Comparison of ENCODE assay signal across 21 cellular contexts in genomic region chr3:23824699-23825444, GRCh38. TPM values are rescaled to one million over a fixed set of nuclear protein-coding genes. Genes with fewer than 3 reads are reported as not detected.
DNase-seq lines count a peak whose midpoint lies in the region; ATAC-seq, FAIRE-seq and TF ChIP-seq lines count a peak whose summit lies in the region.
"Had no signal": no experiment of that assay in that cellular context is flagged by ENCODE, and none has a peak within 500 bp of the region (broad histone marks: within the 10 kb centered on the region; RNA-seq: fewer than 3 reads in every experiment).

No MANE protein-coding gene starts in this region.

- H3K9me3 ChIP-seq in Panc1 (ENCODE audit: control insufficient read depth, insufficient read depth, low read depth, low read length) (no peaks in the 10 kb centered on the region), mucosa of descending colon (no peaks in the 10 kb centered on the region)
- H3K9me3 ChIP-seq: neutrophil had no signal

- CTCF ChIA-PET in Panc1 (lab: Charles Lee): no interaction called here

- H4K20me1 ChIP-seq in GM23338 (replicated peaks; ENCODE audit: insufficient read depth): peaks cover 49% of the 10 kb centered on the region

- DNase-seq in GM23338 (ENCODE audit: low spot score): no peak
- DNase-seq in Panc1 (ENCODE audit: low read depth, low spot score): no peak
- peak; percentile 75 for DNase-seq in bronchial epithelial cell (ENCODE audit: low read depth)
- DNase-seq in mucosa of descending colon: no peak
- DNase-seq in NCI-H345 (lab: John Stamatoyannopoulos, UW): no peak
- DNase-seq in NCI-H82 (lab: John Stamatoyannopoulos, UW): no peak
- DNase-seq: activated CD4-positive, alpha-beta T cell treated with anti-CD3 and anti-CD28 coated beads, Interleukin-2, amount 10 ng/mL, durations not matched to agents 7 days and 5 days; activated CD8-positive, alpha-beta memory T cell treated with anti-CD3 and anti-CD28 coated beads, Interleukin-2, amount 10 ng/mL, durations not matched to agents 7 days and 5 days; activated naive CD4-positive, alpha-beta T cell treated with anti-CD3 and anti-CD28 coated beads, Interleukin-2, amount 50 U/mL, for 16 hours; cerebellar nuclear complex; DMS53; GF-D8; NCI-H1417 treated with DMSO at 0.1 percent for 48 hours; NCI-H510A; stimulated activated CD4-positive, alpha-beta T cell treated with anti-CD3 and anti-CD28 coated beads, Interleukin-2, amount 100 ng/mL, for 48 hours; stimulated activated naive CD8-positive, alpha-beta T cell treated with anti-CD3 and anti-CD28 coated beads, Interleukin-15, Interleukin-2, amounts not matched to agents 100 U/mL and 50 U/mL, for 24 hours had no signal

- H3K79me2 ChIP-seq in GM23338 (replicated peaks; ENCODE audit: insufficient read depth): peaks cover 99% of the 10 kb centered on the region

- H3F3A ChIP-seq in GM23338 (replicated peaks; ENCODE audit: low read depth): no peaks in the 10 kb centered on the region

- POLR2A ChIA-PET in Panc1 (lab: Charles Lee): no interaction called here

- peaks cover 1% of the 10 kb centered on the region for H3K27me3 Mint-ChIP-seq in GM23338 (ENCODE audit: insufficient read depth, low read depth, poor library complexity)
- H3K27me3 Mint-ChIP-seq: activated CD4-positive, alpha-beta T cell treated with anti-CD3 and anti-CD28 coated beads, Interleukin-2, amount 10 ng/mL, durations not matched to agents 7 days and 5 days; activated CD8-positive, alpha-beta memory T cell treated with anti-CD3 and anti-CD28 coated beads, Interleukin-2, amount 10 ng/mL, durations not matched to agents 7 days and 5 days had no signal

- BruUV-seq in Panc1 (replicated peaks; lab: Mats Ljungman, UMichigan): TSS peak; percentile 4

- H3K9me3 Mint-ChIP-seq in GM23338: no peaks in the 10 kb centered on the region
- H3K9me3 Mint-ChIP-seq: activated CD4-positive, alpha-beta T cell treated with anti-CD3 and anti-CD28 coated beads, Interleukin-2, amount 10 ng/mL, durations not matched to agents 7 days and 5 days; activated T-helper 1 cell treated with anti-CD3 and anti-CD28 coated beads, Interleukin-12 subunit alpha, Interleukin-12 subunit beta, Interleukin-2, Interleukin-4 antibody, amounts not matched to agents 30 ng/mL and 10 ng/mL and 1 ng/mL, durations not matched to agents 14 hours and 24 hours and 36 hours had no signal

- ATAC-seq in GM23338 (no peak), Panc1 (no peak; the same call in 1 of the 2 replicates), mucosa of descending colon (peak; percentile 84), HG03457 (IDR thresholded peaks at IDR 0.05; ENCODE audit: unreplicated experiment) (no peak)
- ATAC-seq: activated CD8-positive, alpha-beta memory T cell treated with anti-CD3 and anti-CD28 coated beads, Interleukin-2, amount 10 ng/mL, durations not matched to agents 7 days and 5 days; stimulated activated naive CD8-positive, alpha-beta T cell treated with anti-CD3 and anti-CD28 coated beads, Interleukin-15, Interleukin-2, amounts not matched to agents 100 U/mL and 50 U/mL, for 24 hours had no signal

- TF ChIP-seq CTCF in GM23338 (conservative IDR thresholded peaks at IDR 0.05; ENCODE audit: low read depth in 2 of 2) (no peak), Panc1 (IDR thresholded peaks at IDR 0.05) (no peak), bronchial epithelial cell (IDR thresholded peaks at IDR 0.05; ENCODE audit: insufficient read depth, low read length, severe bottlenecking) (no peak), mucosa of descending colon (IDR thresholded peaks at IDR 0.05) (no peak)

- no peaks in the 10 kb centered on the region for H3K36me3 ChIP-seq in GM23338 (ENCODE audit: insufficient read depth)
- H3K36me3 ChIP-seq in Panc1 (ENCODE audit: control insufficient read depth, insufficient read depth, low read length): no peaks in the 10 kb centered on the region
- no peaks in the 10 kb centered on the region for H3K36me3 ChIP-seq in bronchial epithelial cell (ENCODE audit: control insufficient read depth, insufficient read depth, low read length)
- no peaks in the 10 kb centered on the region for H3K36me3 ChIP-seq in mucosa of descending colon (ENCODE audit: low read depth)

- in situ Hi-C loops in Panc1 (cut with HindIII; ENCODE audit: low pct_unique_long_range_greater_than_20kb, low sequenced_read_pairs): no loop called here

- no peak overlapping the region for H2AFZ ChIP-seq in GM23338

- FAIRE-seq in bronchial epithelial cell (lab: Jason Lieb, UNC): no peak
- FAIRE-seq: astrocyte had no signal

- peak overlapping the region; percentile 25; the same call in 1 of the 3 replicates for H3K4me3 Mint-ChIP-seq in GM23338
- H3K4me3 Mint-ChIP-seq: activated CD4-positive, alpha-beta T cell treated with anti-CD3 and anti-CD28 coated beads, Interleukin-2, amount 10 ng/mL, durations not matched to agents 7 days and 5 days; activated CD8-positive, alpha-beta memory T cell treated with anti-CD3 and anti-CD28 coated beads, Interleukin-2, amount 10 ng/mL, durations not matched to agents 7 days and 5 days; activated T-helper 1 cell treated with anti-CD3 and anti-CD28 coated beads, Interleukin-12 subunit alpha, Interleukin-12 subunit beta, Interleukin-2, Interleukin-4 antibody, amounts not matched to agents 30 ng/mL and 10 ng/mL and 1 ng/mL, durations not matched to agents 14 hours and 24 hours and 36 hours had no signal

- 0 out of 2 replicates have a peak overlapping the region, but pooled peaks have one; percentile 36 for H3K27ac Mint-ChIP-seq in GM23338
- H3K27ac Mint-ChIP-seq: activated CD4-positive, alpha-beta T cell treated with anti-CD3 and anti-CD28 coated beads, Interleukin-2, amount 10 ng/mL, durations not matched to agents 7 days and 5 days; activated CD8-positive, alpha-beta memory T cell treated with anti-CD3 and anti-CD28 coated beads, Interleukin-2, amount 10 ng/mL, durations not matched to agents 7 days and 5 days; activated T-helper 1 cell treated with anti-CD3 and anti-CD28 coated beads, Interleukin-12 subunit alpha, Interleukin-12 subunit beta, Interleukin-2, Interleukin-4 antibody, amounts not matched to agents 30 ng/mL and 10 ng/mL and 1 ng/mL, durations not matched to agents 14 hours and 24 hours and 36 hours had no signal

- H3K4me3 ChIP-seq in GM23338: no peak overlapping the region
- H3K4me3 ChIP-seq in Panc1 (ENCODE audit: low read depth in 2 of 2, low read length in 2 of 2): no peak overlapping the region
- H3K4me3 ChIP-seq in bronchial epithelial cell (ENCODE audit: low read depth, low read length): no peak overlapping the region
- H3K4me3 ChIP-seq in mucosa of descending colon: no peak overlapping the region

- no peaks in the 10 kb centered on the region for H3K9me2 ChIP-seq in GM23338 (ENCODE audit: insufficient read depth)

- H3K4me2 ChIP-seq in GM23338: peak overlapping the region; percentile 30; the same call in 1 of the 2 replicates

- peaks cover 74% of the 10 kb centered on the region for H3K4me1 Mint-ChIP-seq in GM23338

- H3K27ac ChIP-seq in GM23338 (ENCODE audit: low read depth) (no peak overlapping the region), Panc1 (ENCODE audit: low read length) (no peak overlapping the region)
- H3K27ac ChIP-seq: epithelial cell of prostate, neutrophil had no signal

- H3K27me3 ChIP-seq in GM23338 (ENCODE audit: insufficient read depth) (no peaks in the 10 kb centered on the region), Panc1 (ENCODE audit: control insufficient read depth, insufficient read depth, low read length) (no peaks in the 10 kb centered on the region), bronchial epithelial cell (ENCODE audit: control insufficient read depth, insufficient read depth, low read length) (no peaks in the 10 kb centered on the region)
- H3K27me3 ChIP-seq: neutrophil had no signal

- peaks cover 63% of the 10 kb centered on the region for H3K4me1 ChIP-seq in GM23338 (ENCODE audit: insufficient read depth)
- H3K4me1 ChIP-seq in Panc1 (ENCODE audit: control insufficient read depth, insufficient read depth, low read length): peaks cover 14% of the 10 kb centered on the region
- peaks cover 16% of the 10 kb centered on the region for H3K4me1 ChIP-seq in mucosa of descending colon (ENCODE audit: low read depth)

- no peaks in the 10 kb centered on the region for H3K36me3 Mint-ChIP-seq in GM23338 (ENCODE audit: low read depth)

- intact Hi-C loops in Panc1 (cut with micrococcal nuclease; ENCODE audit: unreplicated experiment) (no loop called here), mucosa of descending colon (cut with DNase I, micrococcal nuclease) (no loop called here)

TF ChIP-seq in GM23338, 12 proteins besides CTCF, POLR2A, EP300 and RAD21 (continues in another document):
- TF ChIP-seq CREB1 (CRISPR knock-in tag; IDR thresholded peaks at IDR 0.05; ENCODE audit: low read depth) (no peak), JUNB (IDR thresholded peaks at IDR 0.05; ENCODE audit: unreplicated experiment) (no peak), POLR2AphosphoS5 (IDR thresholded peaks at IDR 0.05; ENCODE audit: low read depth) (no peak)
- TF ChIP-seq, protein P1, sequence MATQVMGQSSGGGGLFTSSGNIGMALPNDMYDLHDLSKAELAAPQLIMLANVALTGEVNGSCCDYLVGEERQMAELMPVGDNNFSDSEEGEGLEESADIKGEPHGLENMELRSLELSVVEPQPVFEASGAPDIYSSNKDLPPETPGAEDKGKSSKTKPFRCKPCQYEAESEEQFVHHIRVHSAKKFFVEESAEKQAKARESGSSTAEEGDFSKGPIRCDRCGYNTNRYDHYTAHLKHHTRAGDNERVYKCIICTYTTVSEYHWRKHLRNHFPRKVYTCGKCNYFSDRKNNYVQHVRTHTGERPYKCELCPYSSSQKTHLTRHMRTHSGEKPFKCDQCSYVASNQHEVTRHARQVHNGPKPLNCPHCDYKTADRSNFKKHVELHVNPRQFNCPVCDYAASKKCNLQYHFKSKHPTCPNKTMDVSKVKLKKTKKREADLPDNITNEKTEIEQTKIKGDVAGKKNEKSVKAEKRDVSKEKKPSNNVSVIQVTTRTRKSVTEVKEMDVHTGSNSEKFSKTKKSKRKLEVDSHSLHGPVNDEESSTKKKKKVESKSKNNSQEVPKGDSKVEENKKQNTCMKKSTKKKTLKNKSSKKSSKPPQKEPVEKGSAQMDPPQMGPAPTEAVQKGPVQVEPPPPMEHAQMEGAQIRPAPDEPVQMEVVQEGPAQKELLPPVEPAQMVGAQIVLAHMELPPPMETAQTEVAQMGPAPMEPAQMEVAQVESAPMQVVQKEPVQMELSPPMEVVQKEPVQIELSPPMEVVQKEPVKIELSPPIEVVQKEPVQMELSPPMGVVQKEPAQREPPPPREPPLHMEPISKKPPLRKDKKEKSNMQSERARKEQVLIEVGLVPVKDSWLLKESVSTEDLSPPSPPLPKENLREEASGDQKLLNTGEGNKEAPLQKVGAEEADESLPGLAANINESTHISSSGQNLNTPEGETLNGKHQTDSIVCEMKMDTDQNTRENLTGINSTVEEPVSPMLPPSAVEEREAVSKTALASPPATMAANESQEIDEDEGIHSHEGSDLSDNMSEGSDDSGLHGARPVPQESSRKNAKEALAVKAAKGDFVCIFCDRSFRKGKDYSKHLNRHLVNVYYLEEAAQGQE (IDR thresholded peaks at IDR 0.05; ENCODE audit: unreplicated experiment): no peak

RNA-seq across cellular contexts. Expression of gene UBE2E1, which starts 19.1 kb away (rescaled TPM):
- total RNA-seq in GM23338 (2014; rRNA removed; shearing (Covaris generic)): 113 and 120 TPM in 2 replicates
- polyA plus RNA-seq in GM23338 (2016; fragmentation: Nextera tagmentation; extraction: Ambion mirVana): 39.9 and 41.5 TPM in 2 replicates
- 127 TPM for total RNA-seq in Panc1 (2021; ENCODE audit: unreplicated experiment)
- polyA plus RNA-seq in Panc1 (2012; ENCODE audit: insufficient read length): 103 TPM
- total RNA-seq in bronchial epithelial cell: 85.4 and 124 TPM in 2 replicates
- 100 to 1,000 TPM in 1 of 3 donors, 10 to 100 TPM in 2; 84.7 to 111 (median 86.8) TPM for total RNA-seq in mucosa of descending colon
